In the genomic region with DNA sequence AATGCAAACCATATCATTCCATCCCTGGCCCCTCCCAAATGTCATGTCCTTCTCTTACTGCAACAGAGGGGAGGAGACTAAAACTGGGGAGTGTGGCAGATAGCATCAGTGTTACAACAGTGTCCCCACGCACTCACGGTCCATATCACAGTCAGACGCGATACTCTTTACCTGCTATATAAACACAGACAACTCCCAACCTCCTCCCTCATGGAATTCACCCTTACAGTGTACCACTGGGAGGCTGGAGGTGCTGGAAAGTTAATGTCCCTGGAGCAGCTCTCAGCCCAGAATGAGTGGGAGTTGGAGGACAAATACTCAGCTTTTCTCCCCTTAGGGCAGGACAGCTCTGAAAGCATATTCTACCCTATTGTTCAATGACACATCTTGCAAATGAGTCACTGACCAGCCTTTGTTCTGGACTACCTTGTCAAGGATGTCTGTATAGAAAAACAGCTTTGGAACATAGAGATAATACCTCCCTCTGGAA, we compare ENCODE assay signal across 12 cellular contexts.
DNase-seq lines count a peak whose midpoint lies in the region; TF ChIP-seq lines count a peak whose summit lies in the region.
"Had no signal": no experiment of that assay in that cellular context is flagged by ENCODE, and none has a peak within 500 bp of the region (broad histone marks: within the 10 kb centered on the region; RNA-seq: fewer than 3 reads in every experiment).

No MANE protein-coding gene starts in this region.

- H3K4me3 Mint-ChIP-seq in glutamatergic neuron (ENCODE audit: unreplicated experiment), result no peak overlapping the region
- H3K4me3 Mint-ChIP-seq: T-cell had no signal

- no peaks in the 10 kb centered on the region for H3K36me3 Mint-ChIP-seq in glutamatergic neuron (ENCODE audit: unreplicated experiment)
- H3K36me3 Mint-ChIP-seq: T-cell had no signal

- peaks cover 3% of the 10 kb centered on the region for H3K27me3 Mint-ChIP-seq in glutamatergic neuron (ENCODE audit: unreplicated experiment)

- TF ChIP-seq CTCF in brain microvascular endothelial cell (IDR thresholded peaks at IDR 0.05; ENCODE audit: low read depth, low read length, missing control alignments) (no peak), colonic mucosa (IDR thresholded peaks at IDR 0.05) (no peak), glutamatergic neuron (IDR thresholded peaks at IDR 0.05; ENCODE audit: partially characterized antibody, unreplicated experiment) (no peak), prostate gland (IDR thresholded peaks at IDR 0.05) (no peak)

- H3K4me3 ChIP-seq in brain microvascular endothelial cell (ENCODE audit: low read depth, low read length) (no peak overlapping the region), colonic mucosa (no peak overlapping the region), prostate gland (no peak overlapping the region)
- H3K4me3 ChIP-seq: cardiac muscle cell had no signal

- H3K9me3 ChIP-seq in colonic mucosa (no peaks in the 10 kb centered on the region), prostate gland (no peaks in the 10 kb centered on the region)

- intact Hi-C loops in colonic mucosa (cut with DNase I), result no loop called here
- intact Hi-C loops in prostate gland (cut with DNase I), result no loop called here

- peaks cover 4% of the 10 kb centered on the region for H3K4me1 Mint-ChIP-seq in glutamatergic neuron (ENCODE audit: low read depth, unreplicated experiment)

- H3K27me3 ChIP-seq in brain microvascular endothelial cell (replicated peaks) (no peaks in the 10 kb centered on the region), colonic mucosa (no peaks in the 10 kb centered on the region), prostate gland (replicated peaks; ENCODE audit: insufficient read depth) (no peaks in the 10 kb centered on the region)
- H3K27me3 ChIP-seq: cardiac muscle cell had no signal

- no peak for TF ChIP-seq POLR2A in prostate gland (IDR thresholded peaks at IDR 0.05)

- no peak overlapping the region for H3K9ac ChIP-seq in colonic mucosa (ENCODE audit: low read depth in 2 of 2, low read length in 2 of 2)

- in situ Hi-C loops in brain microvascular endothelial cell (cut with HindIII; ENCODE audit: low pct_ligation_motif_present, low sequenced_read_pairs), result no loop called here

- no peaks in the 10 kb centered on the region for H3K36me3 ChIP-seq in brain microvascular endothelial cell (replicated peaks)
- H3K36me3 ChIP-seq in colonic mucosa, result no peaks in the 10 kb centered on the region
- no peaks in the 10 kb centered on the region for H3K36me3 ChIP-seq in prostate gland
- H3K36me3 ChIP-seq: cardiac muscle cell had no signal

- peak; percentile 76 for DNase-seq in EL
- DNase-seq in MV-4-11 (lab: John Stamatoyannopoulos, UW), result peak; percentile 11
- DNase-seq in brain microvascular endothelial cell, result peak; percentile 55
- DNase-seq in left kidney (ENCODE audit: low read depth, low spot score), result peak; percentile 36
- no peak for DNase-seq in colonic mucosa
- DNase-seq in glutamatergic neuron, result no peak
- DNase-seq in prostate gland (ENCODE audit: low spot score), result no peak
- DNase-seq in activated naive CD4-positive, alpha-beta T cell (lab: John Stamatoyannopoulos, UW), result no peak
- DNase-seq: C1 segment of cervical spinal cord, KG1, T-cell had no signal

- no peak overlapping the region for H3K27ac ChIP-seq in brain microvascular endothelial cell
- no peak overlapping the region for H3K27ac ChIP-seq in colonic mucosa
- H3K27ac ChIP-seq in prostate gland, result no peak overlapping the region
- H3K27ac ChIP-seq: cardiac muscle cell had no signal

- H3K27ac Mint-ChIP-seq in glutamatergic neuron (ENCODE audit: unreplicated experiment), result no peak overlapping the region
- H3K27ac Mint-ChIP-seq: T-cell had no signal

- H3K4me1 ChIP-seq in colonic mucosa (no peaks in the 10 kb centered on the region), prostate gland (replicated peaks) (no peaks in the 10 kb centered on the region)

- WGBS in prostate gland, result 91% methylated on average over 4 of the region's 4 CpGs

- H3K9me3 Mint-ChIP-seq in glutamatergic neuron (ENCODE audit: unreplicated experiment), result peaks cover 1% of the 10 kb centered on the region
- H3K9me3 Mint-ChIP-seq: T-cell had no signal

Comparison
In these comparisons a context has a peak if more than half of its experiments do, and no peak if none do; other contexts are left out.
1. DNase-seq: peak in EL (single experiment), MV-4-11 (single experiment), brain microvascular endothelial cell (single experiment) and left kidney (single experiment); none in colonic mucosa (single experiment), glutamatergic neuron (single experiment), prostate gland (single experiment) and activated naive CD4-positive, alpha-beta T cell (0 of 4).